In genomic region chr3:152644478-152644877, GRCh38 we compare ENCODE assay signal across 39 cellular contexts.
"Had no signal": no experiment of that assay in that cellular context is flagged by ENCODE, and none has a peak within 500 bp of the region (broad histone marks: within the 10 kb centered on the region; RNA-seq: fewer than 3 reads in every experiment).

No MANE protein-coding gene starts in this region.

- DNase-seq: activated effector memory CD4-positive, alpha-beta T cell treated with anti-CD3 and anti-CD28 coated beads, Interleukin-2, amount 50 U/mL, for 16 hours; activated effector memory CD4-positive, alpha-beta T cell treated with Interleukin-2 at 50 U/mL for 16 hours; activated gamma-delta T cell; activated gamma-delta T cell treated with Interleukin-2 at 50 U/mL for 16 hours; activated naive CD4-positive, alpha-beta T cell; activated naive CD4-positive, alpha-beta T cell treated with anti-CD3 and anti-CD28 coated beads for 36 hours; activated naive CD4-positive, alpha-beta T cell treated with anti-CD3 and anti-CD28 coated beads, Interleukin-2, amount 50 U/mL, for 16 hours; activated naive CD4-positive, alpha-beta T cell treated with Interleukin-2 at 50 U/mL for 16 hours; activated naive CD8-positive, alpha-beta T cell treated with anti-CD3 and anti-CD28 coated beads for 36 hours; activated naive CD8-positive, alpha-beta T cell treated with anti-CD3 and anti-CD28 coated beads, Interleukin-2, amount 10 ng/mL, durations not matched to agents 7 days and 5 days; activated naive CD8-positive, alpha-beta T cell treated with anti-CD3 and anti-CD28 coated beads, Interleukin-2, amount 50 U/mL, for 24 hours; activated T-cell treated with anti-CD3 and anti-CD28 coated beads, Interleukin-2, amount 50 U/mL, for 1 hour; activated T-cell treated with anti-CD3 and anti-CD28 coated beads, Interleukin-2, amount 50 U/mL, for 24 hours; activated T-cell treated with anti-CD3 and anti-CD28 coated beads, Interleukin-2, amount 50 U/mL, for 4 hours; activated T-cell treated with anti-CD3 and anti-CD28 coated beads, Interleukin-2, amount 50 U/mL, for 48 hours; activated T-cell treated with anti-CD3 and anti-CD28 coated beads, Interleukin-2, amount 50 U/mL, for 72 hours; adrenal gland; amniotic stem cell; amygdala; anterior cingulate cortex; aorta; body of pancreas; brain microvascular endothelial cell; caudate nucleus; central memory CD4-positive, alpha-beta T cell; cerebellar nuclear complex had no signal

- H3K27me3 ChIP-seq: adrenal gland, ascending aorta, body of pancreas, brain microvascular endothelial cell, breast epithelium, cardiac muscle cell had no signal

- H3K27ac Mint-ChIP-seq: activated naive CD4-positive, alpha-beta T cell treated with anti-CD3 and anti-CD28 coated beads for 36 hours; activated naive CD4-positive, alpha-beta T cell treated with anti-CD3 and anti-CD28 coated beads, Interleukin-2, amount 50 U/mL, for 24 hours; activated naive CD4-positive, alpha-beta T cell treated with anti-CD3 and anti-CD28 coated beads, Interleukin-2, amount 50 U/mL, for 72 hours; activated naive CD8-positive, alpha-beta T cell; activated naive CD8-positive, alpha-beta T cell treated with anti-CD3 and anti-CD28 coated beads for 36 hours; activated naive CD8-positive, alpha-beta T cell treated with anti-CD3 and anti-CD28 coated beads, Interleukin-2, amount 10 ng/mL, durations not matched to agents 7 days and 5 days; activated naive CD8-positive, alpha-beta T cell treated with anti-CD3 and anti-CD28 coated beads, Interleukin-2, amount 50 U/mL, for 24 hours; activated T-cell treated with anti-CD3 and anti-CD28 coated beads, Interleukin-2, amount 50 U/mL, for 24 hours; activated T-cell treated with anti-CD3 and anti-CD28 coated beads, Interleukin-2, amount 50 U/mL, for 72 hours; activated T-helper 1 cell treated with anti-CD3 and anti-CD28 coated beads, Interleukin-12 subunit alpha, Interleukin-12 subunit beta, Interleukin-2, Interleukin-4 antibody, amounts not matched to agents 30 ng/mL and 10 ng/mL and 1 ng/mL, durations not matched to agents 14 hours and 24 hours and 36 hours; activated T-helper 17 cell treated with anti-CD3 and anti-CD28 coated beads, Interleukin-2, amount 50 U/mL, for 72 hours; activated T-helper 2 cell treated with anti-CD3 and anti-CD28 coated beads, Interferon-gamma antibody, Interleukin-2, Interleukin-4, amounts not matched to agents 10 μg/mL and 5 μg/mL and 100 μg/mL, durations not matched to agents 14 hours and 24 hours and 36 hours; brain had no signal

- H3K4me1 ChIP-seq: adrenal gland, ascending aorta, body of pancreas, breast epithelium had no signal

- ATAC-seq: activated naive CD4-positive, alpha-beta T cell treated with anti-CD3 and anti-CD28 coated beads, Interleukin-2, amount 50 U/mL, for 72 hours; activated naive CD8-positive, alpha-beta T cell treated with anti-CD3 and anti-CD28 coated beads, Interleukin-2, amount 50 U/mL, for 24 hours; activated T-cell treated with anti-CD3 and anti-CD28 coated beads, Interleukin-2, amount 50 U/mL, for 4 hours; activated T-cell treated with anti-CD3 and anti-CD28 coated beads, Interleukin-2, amount 50 U/mL, for 72 hours; activated T-helper 17 cell treated with anti-CD3 and anti-CD28 coated beads, Interleukin-2, amount 50 U/mL, for 72 hours; body of pancreas had no signal

- H3K4me1 Mint-ChIP-seq: activated naive CD4-positive, alpha-beta T cell treated with anti-CD3 and anti-CD28 coated beads, Interleukin-2, amount 50 U/mL, for 24 hours; activated naive CD8-positive, alpha-beta T cell treated with anti-CD3 and anti-CD28 coated beads for 36 hours; activated naive CD8-positive, alpha-beta T cell treated with anti-CD3 and anti-CD28 coated beads, Interleukin-2, amount 10 ng/mL, durations not matched to agents 7 days and 5 days; activated naive CD8-positive, alpha-beta T cell treated with anti-CD3 and anti-CD28 coated beads, Interleukin-2, amount 50 U/mL, for 24 hours; activated T-helper 17 cell treated with anti-CD3 and anti-CD28 coated beads, Interleukin-2, amount 50 U/mL, for 72 hours; central memory CD8-positive, alpha-beta T cell had no signal

- H3K9me3 ChIP-seq: adrenal gland, body of pancreas, breast epithelium had no signal

- H3K27ac ChIP-seq: adrenal gland, ascending aorta, body of pancreas, brain microvascular endothelial cell, breast epithelium, cardiac muscle cell had no signal

- H3K9me3 Mint-ChIP-seq: activated naive CD4-positive, alpha-beta T cell treated with anti-CD3 and anti-CD28 coated beads for 36 hours; activated naive CD4-positive, alpha-beta T cell treated with anti-CD3 and anti-CD28 coated beads, Interleukin-2, amount 50 U/mL, for 24 hours; activated naive CD8-positive, alpha-beta T cell treated with anti-CD3 and anti-CD28 coated beads, Interleukin-2, amount 10 ng/mL, durations not matched to agents 7 days and 5 days; activated naive CD8-positive, alpha-beta T cell treated with anti-CD3 and anti-CD28 coated beads, Interleukin-2, amount 50 U/mL, for 24 hours; activated T-cell treated with anti-CD3 and anti-CD28 coated beads, Interleukin-2, amount 50 U/mL, for 4 hours; activated T-helper 1 cell treated with anti-CD3 and anti-CD28 coated beads, Interleukin-12 subunit alpha, Interleukin-12 subunit beta, Interleukin-2, Interleukin-4 antibody, amounts not matched to agents 30 ng/mL and 10 ng/mL and 1 ng/mL, durations not matched to agents 14 hours and 24 hours and 36 hours; central memory CD8-positive, alpha-beta T cell had no signal

- H3K4me3 Mint-ChIP-seq: activated naive CD4-positive, alpha-beta T cell treated with anti-CD3 and anti-CD28 coated beads for 36 hours; activated naive CD4-positive, alpha-beta T cell treated with anti-CD3 and anti-CD28 coated beads, Interleukin-2, amount 50 U/mL, for 24 hours; activated naive CD8-positive, alpha-beta T cell; activated naive CD8-positive, alpha-beta T cell treated with anti-CD3 and anti-CD28 coated beads for 36 hours; activated naive CD8-positive, alpha-beta T cell treated with anti-CD3 and anti-CD28 coated beads, Interleukin-2, amount 10 ng/mL, durations not matched to agents 7 days and 5 days; activated naive CD8-positive, alpha-beta T cell treated with anti-CD3 and anti-CD28 coated beads, Interleukin-2, amount 50 U/mL, for 24 hours; activated T-cell treated with anti-CD3 and anti-CD28 coated beads, Interleukin-2, amount 50 U/mL, for 24 hours; activated T-cell treated with anti-CD3 and anti-CD28 coated beads, Interleukin-2, amount 50 U/mL, for 4 hours; activated T-cell treated with anti-CD3 and anti-CD28 coated beads, Interleukin-2, amount 50 U/mL, for 72 hours; activated T-helper 1 cell treated with anti-CD3 and anti-CD28 coated beads, Interleukin-12 subunit alpha, Interleukin-12 subunit beta, Interleukin-2, Interleukin-4 antibody, amounts not matched to agents 30 ng/mL and 10 ng/mL and 1 ng/mL, durations not matched to agents 14 hours and 24 hours and 36 hours; activated T-helper 17 cell treated with anti-CD3 and anti-CD28 coated beads, Interleukin-2, amount 50 U/mL, for 72 hours; brain; central memory CD8-positive, alpha-beta T cell had no signal

- H3K27me3 Mint-ChIP-seq: activated naive CD8-positive, alpha-beta T cell; activated naive CD8-positive, alpha-beta T cell treated with anti-CD3 and anti-CD28 coated beads, Interleukin-2, amount 50 U/mL, for 24 hours had no signal

- H3K36me3 Mint-ChIP-seq: activated naive CD4-positive, alpha-beta T cell treated with anti-CD3 and anti-CD28 coated beads, Interleukin-2, amount 50 U/mL, for 24 hours; activated naive CD8-positive, alpha-beta T cell; activated naive CD8-positive, alpha-beta T cell treated with anti-CD3 and anti-CD28 coated beads for 36 hours; brain had no signal

- FAIRE-seq: astrocyte, bronchial epithelial cell had no signal

- H3K36me3 ChIP-seq: adrenal gland, ascending aorta, brain microvascular endothelial cell, breast epithelium, cardiac muscle cell had no signal

- H3K4me3 ChIP-seq: adrenal gland, ascending aorta, body of pancreas, breast epithelium, cardiac muscle cell had no signal
